ENCODE assay signal across 9 cellular contexts in genomic region chr5:135543151-135543818, GRCh38. TPM values are rescaled to one million over a fixed set of nuclear protein-coding genes. Genes with fewer than 3 reads are reported as not detected.
A peak's percentile ranks its signal among the peaks of the same experiment; 100 is the strongest.
DNase-seq lines count a peak whose midpoint lies in the region; ATAC-seq and TF ChIP-seq lines count a peak whose summit lies in the region.
"Had no signal": no experiment of that assay in that cellular context is flagged by ENCODE, and none has a peak within 500 bp of the region (broad histone marks: within the 10 kb centered on the region; RNA-seq: fewer than 3 reads in every experiment).

No MANE protein-coding gene starts in this region.

- no peak for TF ChIP-seq EP300 in SK-N-SH (IDR thresholded peaks at IDR 0.05; ENCODE audit: borderline replicate concordance in 1 of 2, low read depth in 1 of 2, low read length in 1 of 2)

- H3K9me3 ChIP-seq in SK-N-SH (no peaks in the 10 kb centered on the region), T-helper 17 cell (ENCODE audit: control insufficient read depth, low read length, poor library complexity, severe bottlenecking) (peaks cover 4% of the 10 kb centered on the region), iPS-18a (ENCODE audit: control insufficient read depth, low read depth, low read length) (no peaks in the 10 kb centered on the region)

- H3K4me3 Mint-ChIP-seq in T-helper 17 cell: peak overlapping the region; percentile 90
- peak overlapping the region; percentile 36 to 87 for H3K4me3 Mint-ChIP-seq in stimulated activated naive B cell treated with anti-CD40 and anti-IgM and Interleukin-4, amounts not matched to agents 10 μg/mL and 1 μg/mL and 100 μg/mL, for 72 hours

- peak overlapping the region; percentile 35; the same call in 1 of the 2 replicates for H2AFZ ChIP-seq in SK-N-SH (ENCODE audit: low read depth)

- 20% methylated on average over 31 of the region's 34 CpGs for WGBS in SK-N-SH (ENCODE audit: low lambda C conversion rate)

- H3K27ac Mint-ChIP-seq in T-helper 17 cell: no peak overlapping the region
- no peak overlapping the region for H3K27ac Mint-ChIP-seq in stimulated activated naive B cell treated with anti-CD40 and anti-IgM and Interleukin-4, amounts not matched to agents 10 μg/mL and 1 μg/mL and 100 μg/mL, for 72 hours

- H3K79me2 ChIP-seq in SK-N-SH (ENCODE audit: insufficient read depth): no peaks in the 10 kb centered on the region

- peak overlapping the region; percentile 48 for H3K4me2 ChIP-seq in SK-N-SH

- H3K4me1 ChIP-seq in SK-N-SH (ENCODE audit: control insufficient read depth in 1 of 2, insufficient read depth in 2 of 2, low read depth in 1 of 2, low read length in 1 of 2) (no peaks in the 10 kb centered on the region; a peak in 1 of 4 replicates), iPS-18a (ENCODE audit: control insufficient read depth, low read depth, low read length) (peaks cover 17% of the 10 kb centered on the region)

- no peaks in the 10 kb centered on the region for H4K20me1 ChIP-seq in SK-N-SH (ENCODE audit: insufficient read depth)

- H3K9ac ChIP-seq in SK-N-SH (no peak overlapping the region), iPS-18a (ENCODE audit: low read length) (no peak overlapping the region)

- no peak; the same call in 2 of the 3 replicates for ATAC-seq in SK-N-SH treated with all-trans-retinoic acid at 6 μM for 48 hours
- ATAC-seq in T-helper 17 cell: peak; percentile 18
- ATAC-seq in stimulated activated naive B cell treated with anti-CD40 and anti-IgM and Interleukin-4, amounts not matched to agents 10 μg/mL and 1 μg/mL and 100 μg/mL, for 72 hours (replicated peaks): peak in 1 of 2 donors; percentile 12
- no peak for ATAC-seq in HG02571 (IDR thresholded peaks at IDR 0.05; ENCODE audit: unreplicated experiment)

- H3K27me3 Mint-ChIP-seq in T-helper 17 cell: peaks cover 91% of the 10 kb centered on the region
- H3K27me3 Mint-ChIP-seq in stimulated activated naive B cell treated with anti-CD40 and anti-IgM and Interleukin-4, amounts not matched to agents 10 μg/mL and 1 μg/mL and 100 μg/mL, for 72 hours: peaks cover 78 to 91% of the 10 kb centered on the region in 2 donors

- peaks cover 13% of the 10 kb centered on the region for H3K4me1 Mint-ChIP-seq in T-helper 17 cell
- H3K4me1 Mint-ChIP-seq in stimulated activated naive B cell treated with anti-CD40 and anti-IgM and Interleukin-4, amounts not matched to agents 10 μg/mL and 1 μg/mL and 100 μg/mL, for 72 hours: peaks cover 7 to 17% of the 10 kb centered on the region in 2 donors

- no peaks in the 10 kb centered on the region for H3K9me2 ChIP-seq in SK-N-SH

- H3K27me3 ChIP-seq in SK-N-SH (ENCODE audit: insufficient read depth) (peaks cover 84% of the 10 kb centered on the region), iPS-18a (ENCODE audit: control insufficient read depth, insufficient read depth, low read length) (peaks cover 100% of the 10 kb centered on the region)

- no peaks in the 10 kb centered on the region for H3K9me3 Mint-ChIP-seq in stimulated activated naive B cell treated with anti-CD40 and anti-IgM and Interleukin-4, amounts not matched to agents 10 μg/mL and 1 μg/mL and 100 μg/mL, for 72 hours

- H3F3A ChIP-seq in SK-N-SH (replicated peaks; ENCODE audit: insufficient read depth): no peaks in the 10 kb centered on the region

- H3K36me3 ChIP-seq in SK-N-SH (replicated peaks in 1 of 2; ENCODE audit: control insufficient read depth in 1 of 2, insufficient read depth in 2 of 2, low read length in 1 of 2) (no peaks in the 10 kb centered on the region), iPS-18a (ENCODE audit: control insufficient read depth, low read depth, low read length) (no peaks in the 10 kb centered on the region)

- H3K36me3 Mint-ChIP-seq in T-helper 17 cell (ENCODE audit: low read depth): peaks cover 12% of the 10 kb centered on the region
- no peaks in the 10 kb centered on the region for H3K36me3 Mint-ChIP-seq in stimulated activated naive B cell treated with anti-CD40 and anti-IgM and Interleukin-4, amounts not matched to agents 10 μg/mL and 1 μg/mL and 100 μg/mL, for 72 hours

- DNase-seq in SK-N-SH (no peak), T-helper 17 cell (no peak), NCI-H1092 treated with DMSO at 0.1 percent for 48 hours (lab: John Stamatoyannopoulos, UW) (no peak), midbrain (lab: John Stamatoyannopoulos, UW) (no peak)
- DNase-seq in stimulated activated naive B cell treated with anti-CD40 and anti-IgM and Interleukin-4, amounts not matched to agents 10 μg/mL and 1 μg/mL and 100 μg/mL, for 72 hours: no peak
- DNase-seq: NCI-H1436 treated with DMSO at 0.1 percent for 48 hours had no signal

- TF ChIP-seq CTCF in SK-N-SH (IDR thresholded peaks at IDR 0.05): no peak

- H3K27ac ChIP-seq in SK-N-SH (ENCODE audit: low read depth in 2 of 2, low read length in 1 of 2) (no peak overlapping the region), iPS-18a (ENCODE audit: low read length) (no peak overlapping the region)

- TF ChIP-seq RAD21 in SK-N-SH (IDR thresholded peaks at IDR 0.05; ENCODE audit: low read length): no peak

- H3K4me3 ChIP-seq in SK-N-SH (ENCODE audit: low read depth in 2 of 2, low read length in 1 of 2) (peak overlapping the region; percentile 19 to 25; a peak in 3 of 4 replicates), iPS-18a (ENCODE audit: low read length) (peak overlapping the region; percentile 35)

- CTCF ChIA-PET in SK-N-SH (lab: Yijun Ruan, JAX): interaction anchor here (1.0 to 4.5 kb wide), 4 partner anchors 9 to 82 kb away, joined by 4 to 40 read pairs (median 22); no protein-coding TSS in a partner anchor

- POLR2A ChIA-PET in SK-N-SH (lab: Yijun Ruan, JAX): no interaction called here

TF ChIP-seq in SK-N-SH, 30 proteins besides CTCF, POLR2A, EP300 and RAD21:
- TF ChIP-seq FOXM1 (IDR thresholded peaks at IDR 0.05; ENCODE audit: low read depth) (no peak), USF2 (IDR thresholded peaks at IDR 0.05; ENCODE audit: borderline replicate concordance, low read depth, low read length) (no peak)

TF ChIP-seq in SK-N-SH treated with all-trans-retinoic acid at 6 μM for 48 hours, 23 proteins besides CTCF, POLR2A, EP300 and RAD21:
- TF ChIP-seq ZC3H10 (CRISPR knock-in tag; IDR thresholded peaks at IDR 0.05) (no peak), POU6F1 (CRISPR knock-in tag; IDR thresholded peaks at IDR 0.05; ENCODE audit: borderline replicate concordance, low read depth) (no peak), TOX (CRISPR knock-in tag; IDR thresholded peaks at IDR 0.05; ENCODE audit: borderline replicate concordance) (no peak), ARNTL (CRISPR knock-in tag; IDR thresholded peaks at IDR 0.05; ENCODE audit: borderline replicate concordance, low read depth) (no peak)

RNA-seq across cellular contexts. Expression of gene NEUROG1, which starts 7.5 kb away (rescaled TPM):
- not detected in 2 replicates for polyA plus RNA-seq in SK-N-SH (2012; rRNA removed)
- polyA plus RNA-seq in SK-N-SH (2012; cell fraction: cytosol; rRNA removed): not detected in 2 replicates
- not detected in 2 replicates for polyA plus RNA-seq in SK-N-SH (2012; cell fraction: nucleus; rRNA removed)
- not detected for total RNA-seq in T-helper 17 cell

RNA-seq across cellular contexts. Expression of gene CXCL14, which starts 35.5 kb away (rescaled TPM):
- polyA plus RNA-seq in SK-N-SH (2012; rRNA removed): 0.05 and 0.08 TPM in 2 replicates
- 0.04 and 0.09 TPM in 2 replicates for polyA plus RNA-seq in SK-N-SH (2012; cell fraction: cytosol; rRNA removed)
- 0.05 TPM in 2 replicates for polyA plus RNA-seq in SK-N-SH (2012; cell fraction: nucleus; rRNA removed)
- not detected for total RNA-seq in T-helper 17 cell
